In genomic region chr5:172901788-172902496, GRCh38 we compare ENCODE assay signal across 10 cellular contexts. TPM values are rescaled to one million over a fixed set of nuclear protein-coding genes. Genes with fewer than 3 reads are reported as not detected.
DNase-seq lines count a peak whose midpoint lies in the region; ATAC-seq and TF ChIP-seq lines count a peak whose summit lies in the region.
"Had no signal": no experiment of that assay in that cellular context is flagged by ENCODE, and none has a peak within 500 bp of the region (broad histone marks: within the 10 kb centered on the region; RNA-seq: fewer than 3 reads in every experiment).

No MANE protein-coding gene starts in this region.

- H3K4me3 Mint-ChIP-seq in GM23338 (no peak overlapping the region), T-cell (no peak overlapping the region)
- H3K4me3 Mint-ChIP-seq: activated naive CD8-positive, alpha-beta T cell had no signal

- H3K27ac ChIP-seq in GM23338 (ENCODE audit: low read depth) (peak overlapping the region; percentile 50; the same call in 1 of the 2 replicates), spleen (peak overlapping the region in 7 of 8 donors; percentile 4 to 81 (median 68))

- TF ChIP-seq CTCF in GM23338 (conservative IDR thresholded peaks at IDR 0.05; ENCODE audit: low read depth in 2 of 2) (no peak), spleen (IDR thresholded peaks at IDR 0.05 in 8 of 11, conservative IDR thresholded peaks at IDR 0.05 in 3 of 11) (no peak)

- H3K27me3 Mint-ChIP-seq in GM23338 (ENCODE audit: insufficient read depth, low read depth, poor library complexity) (peaks cover 8% of the 10 kb centered on the region), T-cell (no peaks in the 10 kb centered on the region)
- H3K27me3 Mint-ChIP-seq: activated naive CD8-positive, alpha-beta T cell had no signal

- WGBS in spleen, 5 donors = 87 to 94% (median 92%) methylated on average over 5 to 9 of the region's 9 CpGs

- no peak for TF ChIP-seq POLR2A in spleen (IDR thresholded peaks at IDR 0.05)

- DNase-seq in GM23338 (ENCODE audit: low spot score) (peak; percentile 24), astrocyte of the hippocampus (ENCODE audit: low read depth, low spot score) (peak; percentile 86), kidney tubule cell (ENCODE audit: low spot score) (peak; percentile 80), spleen (no peak), GM03348 (ENCODE audit: low spot score) (no peak), NCI-H82 (lab: John Stamatoyannopoulos, UW) (no peak), HEK293T (ENCODE audit: extremely low spot score) (no peak), T-cell (no peak)
- DNase-seq: NCI-H2029 had no signal

- 0 out of 2 replicates have a peak, but pooled peaks cover 4% of the 10 kb centered on the region for H3F3A ChIP-seq in GM23338 (replicated peaks; ENCODE audit: low read depth)

- H3K4me3 ChIP-seq in GM23338 (no peak overlapping the region), spleen (no peak overlapping the region)

- POLR2A ChIA-PET in HEK293T (lab: Yijun Ruan, JAX) (no interaction called here), T-cell (lab: Charles Lee) (interaction anchor here in 1 of 2 donors (0.7 kb wide), 1 partner anchor 29 kb away, joined by 3 read pairs; no protein-coding TSS in a partner anchor)

- H3K9me3 Mint-ChIP-seq in GM23338 (no peaks in the 10 kb centered on the region), T-cell (no peaks in the 10 kb centered on the region)

- H3K4me1 ChIP-seq in GM23338 (ENCODE audit: insufficient read depth) (peaks cover 8% of the 10 kb centered on the region; the same call in 1 of the 2 replicates), spleen (peaks cover 4 to 58% (median 27%) of the 10 kb centered on the region in 6 donors)

- no peak overlapping the region for H3K4me2 ChIP-seq in GM23338

- CTCF ChIA-PET in HEK293T (lab: Yijun Ruan, JAX) (interaction anchor here (0.6 to 0.7 kb wide), 2 partner anchors 94 to 947 kb away, joined by 4 read pairs; no protein-coding TSS in a partner anchor), T-cell (lab: Charles Lee) (no interaction called here)

- H3K36me3 Mint-ChIP-seq in GM23338 (ENCODE audit: low read depth) (peaks cover 40% of the 10 kb centered on the region), T-cell (peaks cover 35% of the 10 kb centered on the region)

- peaks cover 10% of the 10 kb centered on the region; the same call in 1 of the 2 replicates for H4K20me1 ChIP-seq in GM23338 (replicated peaks; ENCODE audit: insufficient read depth)

- H3K27ac Mint-ChIP-seq in GM23338 (no peak overlapping the region; the same call in 1 of the 2 replicates), T-cell (no peak overlapping the region)
- H3K27ac Mint-ChIP-seq: activated naive CD8-positive, alpha-beta T cell had no signal

- intact Hi-C loops in spleen (cut with DNase I; ENCODE audit: low total_unique reads) = no loop called here

- no peaks in the 10 kb centered on the region for H3K9me3 ChIP-seq in spleen

- H3K27me3 ChIP-seq in GM23338 (ENCODE audit: insufficient read depth) = no peaks in the 10 kb centered on the region
- H3K27me3 ChIP-seq in spleen (replicated peaks in 1 of 7) = no peaks in the 10 kb centered on the region

- ATAC-seq in GM23338 (peak; percentile 29), T-cell (replicated peaks in 1 of 4) (no peak)

- no peaks in the 10 kb centered on the region for H3K79me2 ChIP-seq in GM23338 (replicated peaks; ENCODE audit: insufficient read depth)

- H3K36me3 ChIP-seq in GM23338 (ENCODE audit: insufficient read depth) (no peaks in the 10 kb centered on the region; the same call in 1 of the 2 replicates), spleen (peaks cover 0 to 89% (median 28%) of the 10 kb centered on the region in 6 donors)

- H3K9me2 ChIP-seq in GM23338 (ENCODE audit: insufficient read depth) = no peaks in the 10 kb centered on the region

- H3K4me1 Mint-ChIP-seq in GM23338 (peaks cover 19% of the 10 kb centered on the region), T-cell (peaks cover 5 to 9% (median 6%) of the 10 kb centered on the region in 3 donors)

- no peak overlapping the region for H2AFZ ChIP-seq in GM23338

TF ChIP-seq in GM23338, 12 proteins besides CTCF, POLR2A, EP300 and RAD21 (continues in another document):
- TF ChIP-seq REST (IDR thresholded peaks at IDR 0.05; ENCODE audit: unreplicated experiment) (no peak), ZNF114 (CRISPR knock-in tag; IDR thresholded peaks at IDR 0.05) (no peak), EZH2 (IDR thresholded peaks at IDR 0.05; ENCODE audit: low read depth, unreplicated experiment) (no peak), ETS1 (IDR thresholded peaks at IDR 0.05) (no peak), JUNB (IDR thresholded peaks at IDR 0.05; ENCODE audit: unreplicated experiment) (no peak)

TF ChIP-seq in HEK293T, 16 proteins besides CTCF, POLR2A, EP300 and RAD21:
- TF ChIP-seq NFRKB (IDR thresholded peaks at IDR 0.05) (no peak), SP1 (IDR thresholded peaks at IDR 0.05) (no peak), FOXK2 (IDR thresholded peaks at IDR 0.05) (no peak), PKNOX1 (IDR thresholded peaks at IDR 0.05) (no peak), CTBP1 (IDR thresholded peaks at IDR 0.05; ENCODE audit: borderline replicate concordance) (no peak), FOXM1 (IDR thresholded peaks at IDR 0.05; ENCODE audit: borderline replicate concordance) (no peak), BHLHE40 (IDR thresholded peaks at IDR 0.05; ENCODE audit: borderline replicate concordance) (no peak), LEF1 (IDR thresholded peaks at IDR 0.05; ENCODE audit: borderline replicate concordance) (no peak), TARDBP (IDR thresholded peaks at IDR 0.05) (no peak), L3MBTL2 (conservative IDR thresholded peaks at IDR 0.05) (no peak), HDGF (IDR thresholded peaks at IDR 0.05; ENCODE audit: borderline replicate concordance) (no peak)

RNA-seq across cellular contexts. Expression of gene RPL26L1, which starts 57.3 kb away (rescaled TPM):
- total RNA-seq in GM23338 (2014; rRNA removed; shearing (Covaris generic)) = 30.9 and 69.2 TPM in 2 replicates
- polyA plus RNA-seq in GM23338 (2016; fragmentation: Nextera tagmentation; extraction: Ambion mirVana) (148 and 160 TPM in 2 replicates), spleen (10 to 100 TPM; 31.0 to 56.4 (median 46.4) TPM)
- total RNA-seq in spleen (10 to 100 TPM; 10.6 to 36.8 (median 16.9) TPM), T-cell (10 to 100 TPM; 13.7 to 16.4 (median 14.0) TPM)

Comparison
In these comparisons a context has a peak if more than half of its experiments do, and no peak if none do; other contexts are left out.
1. DNase-seq: peak in GM23338 (single experiment), astrocyte of the hippocampus (single experiment) and kidney tubule cell (single experiment); none in spleen (single experiment), GM03348 (single experiment), NCI-H82 (single experiment), HEK293T (single experiment) and T-cell (0 of 34).